In the genomic region with DNA sequence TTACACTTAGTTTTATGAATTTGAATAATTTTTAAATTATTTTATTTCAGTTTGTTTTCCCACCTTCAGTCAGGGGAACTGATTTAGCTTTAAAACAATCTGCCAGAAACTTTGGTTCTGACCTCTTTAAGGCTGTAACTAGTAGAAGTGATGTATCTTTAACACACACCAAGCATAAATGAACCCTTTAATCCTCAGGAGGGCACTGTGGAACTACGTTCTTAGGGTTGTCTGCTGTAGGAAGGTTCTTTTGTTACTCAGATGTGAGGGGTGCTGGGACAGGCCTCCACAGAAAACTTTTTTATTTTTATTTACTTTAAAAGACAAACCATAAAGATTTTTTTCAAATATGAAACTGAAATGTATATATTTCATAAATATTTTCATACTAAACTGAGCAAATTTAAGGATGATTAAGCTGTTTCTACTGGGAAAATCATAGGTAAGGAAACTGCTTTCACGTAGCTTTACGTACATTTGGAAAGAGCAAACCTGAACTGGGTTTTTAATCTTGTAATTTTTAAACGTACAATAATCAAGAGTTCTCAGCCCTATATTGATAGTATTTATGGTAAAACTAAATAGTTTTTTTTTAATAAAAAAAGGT, we compare ENCODE assay signal across 8 cellular contexts. TPM values are rescaled to one million over a fixed set of nuclear protein-coding genes. Genes with fewer than 3 reads are reported as not detected.
DNase-seq lines count a peak whose midpoint lies in the region; FAIRE-seq and TF ChIP-seq lines count a peak whose summit lies in the region.

No MANE protein-coding gene starts in this region.

- intact Hi-C loops in thyroid gland (cut with DNase I), result loop anchor here (10.0 kb wide), 1 partner anchor 261 kb away; no protein-coding TSS in a partner anchor

- H3K4me2 ChIP-seq in keratinocyte (ENCODE audit: control insufficient read depth, extremely low read depth, insufficient read depth, low read depth, low read length), result peak overlapping the region; percentile 95

- 57 to 58% methylated on average over 4 of the region's 4 CpGs for WGBS in thyroid gland, 2 donors

- FAIRE-seq in keratinocyte (lab: Jason Lieb, UNC), result peak; percentile 84

- H3K36me3 Mint-ChIP-seq in HFFc6 (ENCODE audit: low read depth), result no peaks in the 10 kb centered on the region

- dilution Hi-C loops in keratinocyte (cut with MboI; ENCODE audit: extremely low pct_ligation_motif_present, low sequenced_read_pairs), result no loop called here

- H3K27ac ChIP-seq in keratinocyte (ENCODE audit: control insufficient read depth, insufficient read depth, low read length) (no peak overlapping the region), thyroid gland (no peak overlapping the region)

- no peaks in the 10 kb centered on the region for H3K9me1 ChIP-seq in keratinocyte (ENCODE audit: control insufficient read depth, extremely low read depth, insufficient read depth, low read length)

- H2AFZ ChIP-seq in keratinocyte (ENCODE audit: control insufficient read depth, low read length), result no peak overlapping the region

- TF ChIP-seq CTCF in HFFc6 (IDR thresholded peaks at IDR 0.05) (peak; percentile 74), keratinocyte (optimal IDR thresholded peaks at IDR 0.05 in 1 of 3, IDR thresholded peaks at IDR 0.05 in 1 of 3, conservative IDR thresholded peaks at IDR 0.05 in 1 of 3; ENCODE audit: extremely low read depth in 1 of 3, insufficient read depth in 2 of 3, low read length in 3 of 3) (peak; percentile 22 to 56 (median 49)), thyroid gland (IDR thresholded peaks at IDR 0.05) (peak in 5 of 6 experiments; percentile 16 to 63 (median 57))

- H3K27ac Mint-ChIP-seq in HFFc6, result no peak overlapping the region

- no peaks in the 10 kb centered on the region for H3K9me3 ChIP-seq in keratinocyte (ENCODE audit: control insufficient read depth, low read depth, low read length)
- H3K9me3 ChIP-seq in thyroid gland, result no peaks in the 10 kb centered on the region

- H3K79me2 ChIP-seq in keratinocyte (ENCODE audit: control insufficient read depth, insufficient read depth, low read length), result peaks cover 43% of the 10 kb centered on the region

- H3K27me3 Mint-ChIP-seq in HFFc6 (ENCODE audit: insufficient read depth), result peaks cover 5% of the 10 kb centered on the region

- H3K4me3 ChIP-seq in keratinocyte (ENCODE audit: control insufficient read depth in 2 of 3, extremely low read depth in 1 of 3, insufficient read depth in 2 of 3, low read depth in 1 of 3, low read length in 3 of 3) (peak overlapping the region; percentile 4 to 99 (median 93)), thyroid gland (replicated peaks in 1 of 3) (no peak overlapping the region)

- H3K9me3 Mint-ChIP-seq in HFFc6, result no peaks in the 10 kb centered on the region

- H3K27me3 ChIP-seq in keratinocyte (ENCODE audit: control insufficient read depth, extremely low read depth, insufficient read depth, low read length) (no peaks in the 10 kb centered on the region), thyroid gland (no peaks in the 10 kb centered on the region)

- no peak overlapping the region for H3K4me3 Mint-ChIP-seq in HFFc6

- DNase-seq in EH (ENCODE audit: low read depth) (peak; percentile 81), HFFc6 (peak; percentile 68), NCI-H2171 (lab: John Stamatoyannopoulos, UW) (peak; percentile 45), astrocyte of the hippocampus (ENCODE audit: low read depth, low spot score) (peak; percentile 82), keratinocyte (ENCODE audit: low read depth, low spot score) (no peak), thyroid gland (peak; percentile 9 to 16)
- no peak for DNase-seq in activated CD8-positive, alpha-beta memory T cell treated with anti-CD3 and anti-CD28 coated beads, Interleukin-2, amount 50 U/mL, for 4 hours
- DNase-seq in activated CD4-positive, CD25-positive, alpha-beta regulatory T cell treated with anti-CD3 and anti-CD28 coated beads, Interleukin-2, amount 50 U/mL, for 72 hours, result no peak

- peaks cover 4 to 21% of the 10 kb centered on the region in 2 experiments for H3K36me3 ChIP-seq in keratinocyte (ENCODE audit: control insufficient read depth in 2 of 2, extremely low read depth in 1 of 2, insufficient read depth in 2 of 2, low read length in 2 of 2)
- H3K36me3 ChIP-seq in thyroid gland, result no peaks in the 10 kb centered on the region

- peaks cover 13% of the 10 kb centered on the region for H3K4me1 Mint-ChIP-seq in HFFc6 (ENCODE audit: low read depth)

- H4K20me1 ChIP-seq in keratinocyte (ENCODE audit: control insufficient read depth, extremely low read depth, insufficient read depth, low read length), result no peaks in the 10 kb centered on the region

- H3K9ac ChIP-seq in keratinocyte (ENCODE audit: control insufficient read depth, extremely low read depth, insufficient read depth, low read length), result peak overlapping the region; percentile 97

- H3K4me1 ChIP-seq in keratinocyte (ENCODE audit: control insufficient read depth, extremely low read depth, insufficient read depth, low read length), result peaks cover 28% of the 10 kb centered on the region
- peaks cover 5 to 10% of the 10 kb centered on the region in 2 donors for H3K4me1 ChIP-seq in thyroid gland

- TF ChIP-seq POLR2A in thyroid gland (IDR thresholded peaks at IDR 0.05), result no peak

RNA-seq across cellular contexts. Expression of gene KLF4, which starts 5.3 kb away (rescaled TPM):
- 1 to 10 TPM; 1.3 to 3.3 (median 2.4) TPM for total RNA-seq in HFFc6 (2021; fragmentation: NEBNext Ultra II Directional; extraction: Animal tissue kit (Norgen Biotek cat#: 25700))
- 14.9 to 37.1 TPM (median 31.5 TPM) in 3 replicates for polyA plus RNA-seq in keratinocyte
- polyA plus RNA-seq in keratinocyte (2011; ENCODE audit: low read depth), result 67.2 TPM
- polyA plus RNA-seq in keratinocyte (2011; cell fraction: cytosol; rRNA removed), result 18.0 and 23.0 TPM in 2 replicates
- 61.1 and 62.6 TPM in 2 replicates for polyA plus RNA-seq in keratinocyte (2011; cell fraction: nucleus; rRNA removed)
- 23.9 and 198 TPM in 2 replicates for polyA plus RNA-seq in keratinocyte (2012; ENCODE audit: low replicate concordance)
- 12.3 to 19.4 TPM (median 13.0 TPM) in 3 replicates for polyA minus RNA-seq in keratinocyte
- 38.8 TPM for polyA minus RNA-seq in keratinocyte (2011; cell fraction: cytosol; rRNA and poly(A)+ RNA removed)
- polyA minus RNA-seq in keratinocyte (2011; cell fraction: nucleus; rRNA and poly(A)+ RNA removed), result 40.1 and 45.6 TPM in 2 replicates
- 10 to 100 TPM; 24.9 to 56.6 (median 30.3) TPM for total RNA-seq in thyroid gland

Comparison
In these comparisons a context has a peak if more than half of its experiments do, and no peak if none do; other contexts are left out.
1. DNase-seq: peak in EH (single experiment), HFFc6 (single experiment), NCI-H2171 (single experiment), astrocyte of the hippocampus (single experiment) and thyroid gland (2 of 2); none in keratinocyte (single experiment), activated CD8-positive, alpha-beta memory T cell treated with anti-CD3 and anti-CD28 coated beads, Interleukin-2, amount 50 U/mL, for 4 hours (single experiment) and activated CD4-positive, CD25-positive, alpha-beta regulatory T cell treated with anti-CD3 and anti-CD28 coated beads, Interleukin-2, amount 50 U/mL, for 72 hours (single experiment).
2. H3K4me3 ChIP-seq: peak in keratinocyte (3 of 3); none in thyroid gland (0 of 3).
3. RNA of gene KLF4, which starts 5.3 kb away (total RNA-seq): 24.9 to 56.6 TPM in thyroid gland; 1.3 to 3.3 TPM in HFFc6; every median in the first group is over 4 times any median in the second.
4. Peak in every context shown above with its lines, with median percentiles within 50 percentile points of each other: CTCF ChIP-seq.